In genomic region chr14:100691395-100692025, GRCh38 we compare ENCODE assay signal across 12 cellular contexts. TPM values are rescaled to one million over a fixed set of nuclear protein-coding genes. Genes with fewer than 3 reads are reported as not detected.
DNase-seq lines count a peak whose midpoint lies in the region; ATAC-seq, FAIRE-seq and TF ChIP-seq lines count a peak whose summit lies in the region.
"Had no signal": no experiment of that assay in that cellular context is flagged by ENCODE, and none has a peak within 500 bp of the region (broad histone marks: within the 10 kb centered on the region; RNA-seq: fewer than 3 reads in every experiment).

No MANE protein-coding gene starts in this region.

- FAIRE-seq in islet of Langerhans (lab: Jason Lieb, UNC) = peak; percentile 94

- no peak overlapping the region for H3K27ac ChIP-seq in right atrium auricular region
- H3K27ac ChIP-seq: brain microvascular endothelial cell had no signal

- no peaks in the 10 kb centered on the region for H3K27me3 ChIP-seq in right atrium auricular region
- H3K27me3 ChIP-seq: brain microvascular endothelial cell had no signal

- H3K4me3 ChIP-seq in right atrium auricular region = no peak overlapping the region

- no peaks in the 10 kb centered on the region for H3K9me3 ChIP-seq in right atrium auricular region

- TF ChIP-seq CTCF in right atrium auricular region (IDR thresholded peaks at IDR 0.05) = no peak

- intact Hi-C loops in left ventricle myocardium superior (cut with micrococcal nuclease) = no loop called here

- DNase-seq in left ventricle myocardium superior (peak; percentile 61), right atrium auricular region (ENCODE audit: low spot score) (no peak), NCI-H774 (lab: John Stamatoyannopoulos, UW) (peak; percentile 32), NCI-H226 (no peak)
- DNase-seq in stimulated activated CD4-positive, alpha-beta T cell treated with anti-CD3 and anti-CD28 coated beads, Interleukin-1b, Interleukin-23, amount 100 ng/mL, for 48 hours = no peak
- DNase-seq: activated CD4-positive, alpha-beta memory T cell treated with anti-CD3 and anti-CD28 coated beads for 36 hours; AML-193; brain microvascular endothelial cell; T-helper 17 cell had no signal

- no peaks in the 10 kb centered on the region for H3K4me1 ChIP-seq in right atrium auricular region

- ATAC-seq in left ventricle myocardium superior (peak; percentile 68), HG03159 (IDR thresholded peaks at IDR 0.05; ENCODE audit: unreplicated experiment) (no peak), HG03520 (IDR thresholded peaks at IDR 0.05; ENCODE audit: unreplicated experiment) (no peak)
- ATAC-seq: T-helper 17 cell had no signal

- no peaks in the 10 kb centered on the region for H3K36me3 ChIP-seq in right atrium auricular region
- H3K36me3 ChIP-seq: brain microvascular endothelial cell had no signal

RNA-seq across cellular contexts. Expression of gene DLK1, which starts 35.2 kb away (rescaled TPM):
- total RNA-seq in left ventricle myocardium superior (22.7 TPM), right atrium auricular region (not detected)
- total RNA-seq: activated CD4-positive, alpha-beta memory T cell treated with anti-CD3 and anti-CD28 coated beads for 36 hours had no signal

Comparison
In these comparisons a context has a peak if more than half of its experiments do, and no peak if none do; other contexts are left out.
1. DNase-seq: peak in left ventricle myocardium superior (single experiment) and NCI-H774 (single experiment); none in right atrium auricular region (single experiment), stimulated activated CD4-positive, alpha-beta T cell treated with anti-CD3 and anti-CD28 coated beads, Interleukin-1b, Interleukin-23, amount 100 ng/mL, for 48 hours (single experiment) and NCI-H226 (single experiment).
2. RNA of gene DLK1, which starts 35.2 kb away (total RNA-seq): 22.7 TPM in left ventricle myocardium superior (single experiment); not detected in right atrium auricular region; every median in the first group is over 10 times any median in the second.